In the genomic region with DNA sequence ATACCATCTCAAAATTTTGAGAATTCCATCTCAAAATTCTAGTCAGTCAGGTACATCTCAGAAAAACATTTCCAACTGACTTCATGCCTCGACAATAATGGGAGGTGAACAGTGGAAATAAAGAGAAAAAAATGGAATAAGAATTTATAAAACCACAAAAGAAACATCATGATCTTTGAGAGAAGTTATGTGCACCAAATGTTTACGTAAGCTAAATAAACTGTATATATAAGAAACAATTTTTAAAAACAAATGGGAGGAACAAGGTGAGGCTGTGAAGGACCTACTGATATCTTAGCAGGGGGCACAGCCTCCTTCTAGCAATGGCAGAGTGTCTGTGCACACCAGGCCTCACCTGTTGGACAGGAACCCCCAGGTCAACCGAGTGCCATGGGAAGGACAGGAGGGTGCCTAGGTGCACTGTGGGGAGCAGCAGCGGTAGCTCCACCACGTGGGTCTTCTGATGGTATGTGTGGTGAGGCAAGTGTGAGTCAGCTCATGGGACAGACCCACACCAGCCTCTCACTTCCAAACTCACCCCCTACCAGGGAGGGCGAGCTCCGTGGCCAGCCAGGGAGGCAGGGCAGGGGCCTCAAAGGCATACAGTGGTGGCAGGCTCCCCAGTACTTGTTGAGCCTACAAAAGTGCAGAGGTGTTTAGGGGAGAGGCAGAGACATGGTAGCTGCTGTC, we compare ENCODE assay signal across 1 cellular context.
A peak's percentile ranks its signal among the peaks of the same experiment; 100 is the strongest.
TF ChIP-seq lines count a peak whose summit lies in the region.

No MANE protein-coding gene starts in this region.

TF ChIP-seq in K562, 482 proteins besides CTCF, POLR2A, EP300 and RAD21:
- TF ChIP-seq CHD1 (IDR thresholded peaks at IDR 0.05; ENCODE audit: low read length): no peak
- no peak for TF ChIP-seq ZNF79 (CRISPR knock-in tag; IDR thresholded peaks at IDR 0.05; ENCODE audit: low read depth)
- TF ChIP-seq MTA2 (IDR thresholded peaks at IDR 0.05; ENCODE audit: low read depth): no peak
- TF ChIP-seq, protein P1, sequence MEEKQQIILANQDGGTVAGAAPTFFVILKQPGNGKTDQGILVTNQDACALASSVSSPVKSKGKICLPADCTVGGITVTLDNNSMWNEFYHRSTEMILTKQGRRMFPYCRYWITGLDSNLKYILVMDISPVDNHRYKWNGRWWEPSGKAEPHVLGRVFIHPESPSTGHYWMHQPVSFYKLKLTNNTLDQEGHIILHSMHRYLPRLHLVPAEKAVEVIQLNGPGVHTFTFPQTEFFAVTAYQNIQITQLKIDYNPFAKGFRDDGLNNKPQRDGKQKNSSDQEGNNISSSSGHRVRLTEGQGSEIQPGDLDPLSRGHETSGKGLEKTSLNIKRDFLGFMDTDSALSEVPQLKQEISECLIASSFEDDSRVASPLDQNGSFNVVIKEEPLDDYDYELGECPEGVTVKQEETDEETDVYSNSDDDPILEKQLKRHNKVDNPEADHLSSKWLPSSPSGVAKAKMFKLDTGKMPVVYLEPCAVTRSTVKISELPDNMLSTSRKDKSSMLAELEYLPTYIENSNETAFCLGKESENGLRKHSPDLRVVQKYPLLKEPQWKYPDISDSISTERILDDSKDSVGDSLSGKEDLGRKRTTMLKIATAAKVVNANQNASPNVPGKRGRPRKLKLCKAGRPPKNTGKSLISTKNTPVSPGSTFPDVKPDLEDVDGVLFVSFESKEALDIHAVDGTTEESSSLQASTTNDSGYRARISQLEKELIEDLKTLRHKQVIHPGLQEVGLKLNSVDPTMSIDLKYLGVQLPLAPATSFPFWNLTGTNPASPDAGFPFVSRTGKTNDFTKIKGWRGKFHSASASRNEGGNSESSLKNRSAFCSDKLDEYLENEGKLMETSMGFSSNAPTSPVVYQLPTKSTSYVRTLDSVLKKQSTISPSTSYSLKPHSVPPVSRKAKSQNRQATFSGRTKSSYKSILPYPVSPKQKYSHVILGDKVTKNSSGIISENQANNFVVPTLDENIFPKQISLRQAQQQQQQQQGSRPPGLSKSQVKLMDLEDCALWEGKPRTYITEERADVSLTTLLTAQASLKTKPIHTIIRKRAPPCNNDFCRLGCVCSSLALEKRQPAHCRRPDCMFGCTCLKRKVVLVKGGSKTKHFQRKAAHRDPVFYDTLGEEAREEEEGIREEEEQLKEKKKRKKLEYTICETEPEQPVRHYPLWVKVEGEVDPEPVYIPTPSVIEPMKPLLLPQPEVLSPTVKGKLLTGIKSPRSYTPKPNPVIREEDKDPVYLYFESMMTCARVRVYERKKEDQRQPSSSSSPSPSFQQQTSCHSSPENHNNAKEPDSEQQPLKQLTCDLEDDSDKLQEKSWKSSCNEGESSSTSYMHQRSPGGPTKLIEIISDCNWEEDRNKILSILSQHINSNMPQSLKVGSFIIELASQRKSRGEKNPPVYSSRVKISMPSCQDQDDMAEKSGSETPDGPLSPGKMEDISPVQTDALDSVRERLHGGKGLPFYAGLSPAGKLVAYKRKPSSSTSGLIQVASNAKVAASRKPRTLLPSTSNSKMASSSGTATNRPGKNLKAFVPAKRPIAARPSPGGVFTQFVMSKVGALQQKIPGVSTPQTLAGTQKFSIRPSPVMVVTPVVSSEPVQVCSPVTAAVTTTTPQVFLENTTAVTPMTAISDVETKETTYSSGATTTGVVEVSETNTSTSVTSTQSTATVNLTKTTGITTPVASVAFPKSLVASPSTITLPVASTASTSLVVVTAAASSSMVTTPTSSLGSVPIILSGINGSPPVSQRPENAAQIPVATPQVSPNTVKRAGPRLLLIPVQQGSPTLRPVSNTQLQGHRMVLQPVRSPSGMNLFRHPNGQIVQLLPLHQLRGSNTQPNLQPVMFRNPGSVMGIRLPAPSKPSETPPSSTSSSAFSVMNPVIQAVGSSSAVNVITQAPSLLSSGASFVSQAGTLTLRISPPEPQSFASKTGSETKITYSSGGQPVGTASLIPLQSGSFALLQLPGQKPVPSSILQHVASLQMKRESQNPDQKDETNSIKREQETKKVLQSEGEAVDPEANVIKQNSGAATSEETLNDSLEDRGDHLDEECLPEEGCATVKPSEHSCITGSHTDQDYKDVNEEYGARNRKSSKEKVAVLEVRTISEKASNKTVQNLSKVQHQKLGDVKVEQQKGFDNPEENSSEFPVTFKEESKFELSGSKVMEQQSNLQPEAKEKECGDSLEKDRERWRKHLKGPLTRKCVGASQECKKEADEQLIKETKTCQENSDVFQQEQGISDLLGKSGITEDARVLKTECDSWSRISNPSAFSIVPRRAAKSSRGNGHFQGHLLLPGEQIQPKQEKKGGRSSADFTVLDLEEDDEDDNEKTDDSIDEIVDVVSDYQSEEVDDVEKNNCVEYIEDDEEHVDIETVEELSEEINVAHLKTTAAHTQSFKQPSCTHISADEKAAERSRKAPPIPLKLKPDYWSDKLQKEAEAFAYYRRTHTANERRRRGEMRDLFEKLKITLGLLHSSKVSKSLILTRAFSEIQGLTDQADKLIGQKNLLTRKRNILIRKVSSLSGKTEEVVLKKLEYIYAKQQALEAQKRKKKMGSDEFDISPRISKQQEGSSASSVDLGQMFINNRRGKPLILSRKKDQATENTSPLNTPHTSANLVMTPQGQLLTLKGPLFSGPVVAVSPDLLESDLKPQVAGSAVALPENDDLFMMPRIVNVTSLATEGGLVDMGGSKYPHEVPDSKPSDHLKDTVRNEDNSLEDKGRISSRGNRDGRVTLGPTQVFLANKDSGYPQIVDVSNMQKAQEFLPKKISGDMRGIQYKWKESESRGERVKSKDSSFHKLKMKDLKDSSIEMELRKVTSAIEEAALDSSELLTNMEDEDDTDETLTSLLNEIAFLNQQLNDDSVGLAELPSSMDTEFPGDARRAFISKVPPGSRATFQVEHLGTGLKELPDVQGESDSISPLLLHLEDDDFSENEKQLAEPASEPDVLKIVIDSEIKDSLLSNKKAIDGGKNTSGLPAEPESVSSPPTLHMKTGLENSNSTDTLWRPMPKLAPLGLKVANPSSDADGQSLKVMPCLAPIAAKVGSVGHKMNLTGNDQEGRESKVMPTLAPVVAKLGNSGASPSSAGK (IDR thresholded peaks at IDR 0.05): no peak
- TF ChIP-seq, protein P2, sequence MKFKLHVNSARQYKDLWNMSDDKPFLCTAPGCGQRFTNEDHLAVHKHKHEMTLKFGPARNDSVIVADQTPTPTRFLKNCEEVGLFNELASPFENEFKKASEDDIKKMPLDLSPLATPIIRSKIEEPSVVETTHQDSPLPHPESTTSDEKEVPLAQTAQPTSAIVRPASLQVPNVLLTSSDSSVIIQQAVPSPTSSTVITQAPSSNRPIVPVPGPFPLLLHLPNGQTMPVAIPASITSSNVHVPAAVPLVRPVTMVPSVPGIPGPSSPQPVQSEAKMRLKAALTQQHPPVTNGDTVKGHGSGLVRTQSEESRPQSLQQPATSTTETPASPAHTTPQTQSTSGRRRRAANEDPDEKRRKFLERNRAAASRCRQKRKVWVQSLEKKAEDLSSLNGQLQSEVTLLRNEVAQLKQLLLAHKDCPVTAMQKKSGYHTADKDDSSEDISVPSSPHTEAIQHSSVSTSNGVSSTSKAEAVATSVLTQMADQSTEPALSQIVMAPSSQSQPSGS (CRISPR knock-in tag; IDR thresholded peaks at IDR 0.05): no peak
- TF ChIP-seq ZNF140 (CRISPR knock-in tag; IDR thresholded peaks at IDR 0.05): no peak
- peak; percentile 22; the same call in 1 of the 2 replicates for TF ChIP-seq POLR2AphosphoS5 (IDR thresholded peaks at IDR 0.05; ENCODE audit: control insufficient read depth, insufficient read depth, low read depth, low read length)
- no peak for TF ChIP-seq ZNF239 (CRISPR knock-in tag; IDR thresholded peaks at IDR 0.05)
- no peak for TF ChIP-seq HNRNPK (IDR thresholded peaks at IDR 0.05; ENCODE audit: low read depth, low read length, poor library complexity, severe bottlenecking)
- TF ChIP-seq POLR2G (IDR thresholded peaks at IDR 0.05; ENCODE audit: low read depth, low read length): peak; percentile 47
- TF ChIP-seq TBP (optimal IDR thresholded peaks at IDR 0.05; ENCODE audit: low read depth, low read length): no peak
